Comparison of ENCODE assay signal across 17 cellular contexts in genomic region chr6:75363304-75363703, GRCh38.
"Had no signal": no experiment of that assay in that cellular context is flagged by ENCODE, and none has a peak within 500 bp of the region (broad histone marks: within the 10 kb centered on the region; RNA-seq: fewer than 3 reads in every experiment).

No MANE protein-coding gene starts in this region.

- H3K9me3 ChIP-seq: gastrocnemius medialis, heart right ventricle, psoas muscle, stomach, testis, upper lobe of left lung had no signal

- H3K27me3 ChIP-seq: gastrocnemius medialis, heart right ventricle, stomach, testis, upper lobe of left lung had no signal

- DNase-seq: activated CD4-positive, alpha-beta T cell treated with anti-CD3 and anti-CD28 coated beads for 36 hours; activated CD8-positive, alpha-beta T cell treated with anti-CD3 and anti-CD28 coated beads for 36 hours; activated gamma-delta T cell; activated T-cell treated with anti-CD3 and anti-CD28 coated beads, Interleukin-2, amount 50 U/mL, for 72 hours; amniotic stem cell; dermis blood vessel endothelial cell; effector memory CD8-positive, alpha-beta T cell; gastrocnemius medialis; heart right ventricle; left colon; psoas muscle; stomach; T-helper 17 cell; testis; upper lobe of left lung had no signal

- ATAC-seq: activated CD4-positive, alpha-beta T cell treated with anti-CD3 and anti-CD28 coated beads for 36 hours; activated CD8-positive, alpha-beta T cell treated with anti-CD3 and anti-CD28 coated beads for 36 hours; activated T-cell treated with anti-CD3 and anti-CD28 coated beads, Interleukin-2, amount 50 U/mL, for 72 hours; effector memory CD8-positive, alpha-beta T cell; gastrocnemius medialis; heart right ventricle; left colon; psoas muscle; sciatic nerve; T-helper 17 cell had no signal

- H3K4me1 ChIP-seq: testis had no signal

- H3K27ac ChIP-seq: epithelial cell of prostate, gastrocnemius medialis, heart right ventricle, psoas muscle, stomach, testis, upper lobe of left lung had no signal

- H3K4me3 ChIP-seq: gastrocnemius medialis, heart right ventricle, psoas muscle, stomach, testis, upper lobe of left lung had no signal
